In genomic region chr9:101432171-101432570, GRCh38 we compare ENCODE assay signal across 27 cellular contexts. TPM values are rescaled to one million over a fixed set of nuclear protein-coding genes. Genes with fewer than 3 reads are reported as not detected.
DNase-seq lines count a peak whose midpoint lies in the region; FAIRE-seq and TF ChIP-seq lines count a peak whose summit lies in the region.
"Had no signal": no experiment of that assay in that cellular context is flagged by ENCODE, and none has a peak within 500 bp of the region (broad histone marks: within the 10 kb centered on the region; RNA-seq: fewer than 3 reads in every experiment).

No MANE protein-coding gene starts in this region.

- H3K4me1 ChIP-seq in duodenal mucosa (ENCODE audit: control insufficient read depth in 1 of 2, insufficient read depth in 2 of 2, low read length in 2 of 2): peaks cover 5 to 33% of the 10 kb centered on the region in 2 donors
- H3K4me1 ChIP-seq in kidney (ENCODE audit: control insufficient read depth in 1 of 2, insufficient read depth in 1 of 2, low read depth in 1 of 2, low read length in 2 of 2): peaks cover 0 to 1% of the 10 kb centered on the region in 2 donors
- peaks cover 0 to 58% (median 29%) of the 10 kb centered on the region in 4 donors for H3K4me1 ChIP-seq in liver (ENCODE audit: control insufficient read depth in 4 of 4, insufficient read depth in 4 of 4, low read length in 3 of 4)
- H3K4me1 ChIP-seq in muscle layer of duodenum (ENCODE audit: control insufficient read depth in 1 of 2, insufficient read depth in 2 of 2, low read length in 2 of 2): no peaks in the 10 kb centered on the region
- H3K4me1 ChIP-seq: BE2C, BLaER1 had no signal

- H3K27me3 ChIP-seq in duodenal mucosa (ENCODE audit: control insufficient read depth in 1 of 2, insufficient read depth in 2 of 2, low read length in 2 of 2) (no peaks in the 10 kb centered on the region), liver (ENCODE audit: control insufficient read depth in 4 of 4, insufficient read depth in 4 of 4, low read length in 3 of 4) (no peaks in the 10 kb centered on the region), muscle layer of duodenum (ENCODE audit: low read depth, low read length) (no peaks in the 10 kb centered on the region)
- H3K27me3 ChIP-seq: BLaER1 had no signal

- FAIRE-seq in kidney (lab: Jason Lieb, UNC): no peak
- FAIRE-seq in HTR-8/SVneo (lab: Jason Lieb, UNC): no peak
- FAIRE-seq: A204.1, G401.6, GM12891, GM19239 had no signal

- DNase-seq in kidney (no peak), SKM-1 treated with dmso at 0.1 percent for 144 hours (lab: John Stamatoyannopoulos, UW; ENCODE audit: unreplicated experiment) (no peak), HTR-8/SVneo (ENCODE audit: insufficient read length, low spot score) (no peak), NCI-H187 treated with DMSO at 0.1 percent for 48 hours (lab: John Stamatoyannopoulos, UW) (no peak)
- DNase-seq in activated naive CD4-positive, alpha-beta T cell (lab: John Stamatoyannopoulos, UW): no peak
- DNase-seq: 8988T; ACHN; BE2C; C1 segment of cervical spinal cord; CD4-positive, alpha-beta memory T cell; CD4-positive, CD25-positive, alpha-beta regulatory T cell; CD8-positive, alpha-beta memory T cell; COR-L47; DMS 273 treated with DMSO at 0.1 percent for 48 hours; DMS79 treated with DMSO at 0.1 percent for 48 hours; GF-D8 had no signal

- H3K9me3 ChIP-seq in duodenal mucosa (ENCODE audit: control insufficient read depth in 1 of 2, low read length in 2 of 2) (no peaks in the 10 kb centered on the region), kidney (ENCODE audit: control insufficient read depth in 1 of 2, low read length in 2 of 2) (no peaks in the 10 kb centered on the region), liver (ENCODE audit: control insufficient read depth in 4 of 4, low read length in 3 of 4) (no peaks in the 10 kb centered on the region), muscle layer of duodenum (ENCODE audit: control insufficient read depth in 1 of 2, low read length in 2 of 2) (no peaks in the 10 kb centered on the region)
- H3K9me3 ChIP-seq: BE2C, BLaER1 had no signal

- H3K36me3 ChIP-seq in duodenal mucosa (ENCODE audit: control insufficient read depth in 1 of 2, insufficient read depth in 2 of 2, low read length in 2 of 2): peaks cover 38 to 39% of the 10 kb centered on the region in 2 donors
- H3K36me3 ChIP-seq in kidney (ENCODE audit: control insufficient read depth in 1 of 2, insufficient read depth in 2 of 2, low read length in 2 of 2): peaks cover 3 to 37% of the 10 kb centered on the region in 2 donors
- H3K36me3 ChIP-seq in liver (ENCODE audit: control insufficient read depth in 4 of 4, insufficient read depth in 3 of 4, low read depth in 1 of 4, low read length in 3 of 4): peaks cover 2 to 48% (median 26%) of the 10 kb centered on the region in 4 donors
- no peaks in the 10 kb centered on the region for H3K36me3 ChIP-seq in muscle layer of duodenum (ENCODE audit: control insufficient read depth in 1 of 2, insufficient read depth in 2 of 2, low read length in 2 of 2)
- H3K36me3 ChIP-seq: BE2C, BLaER1 had no signal

- H3K4me3 ChIP-seq in duodenal mucosa (ENCODE audit: low read depth in 1 of 2, low read length in 2 of 2) (peak overlapping the region; percentile 62 to 79), kidney (ENCODE audit: low read length in 2 of 2) (peak overlapping the region; percentile 74 to 81), liver (ENCODE audit: low read depth in 1 of 3, low read length in 3 of 3) (peak overlapping the region; percentile 41 to 88 (median 73)), muscle layer of duodenum (ENCODE audit: low read depth in 1 of 2, low read length in 2 of 2) (no peak overlapping the region)
- H3K4me3 ChIP-seq: BLaER1 had no signal

- TF ChIP-seq RAD21 in liver (IDR thresholded peaks at IDR 0.05): no peak

- intact Hi-C loops in kidney (cut with DNase I): no loop called here

- TF ChIP-seq CTCF in kidney (IDR thresholded peaks at IDR 0.05; ENCODE audit: borderline replicate concordance, extremely low read depth, insufficient read depth): no peak
- TF ChIP-seq CTCF in liver (IDR thresholded peaks at IDR 0.05; ENCODE audit: low read depth, low read length, missing input control): no peak

- H3K27ac ChIP-seq in duodenal mucosa (ENCODE audit: low read depth, low read length) (peak overlapping the region; percentile 11), kidney (ENCODE audit: low read depth in 2 of 2, low read length in 2 of 2) (peak overlapping the region in 1 of 2 donors; percentile 20), liver (ENCODE audit: low read depth in 1 of 2, low read length in 2 of 2) (peak overlapping the region; percentile 91 to 93), muscle layer of duodenum (ENCODE audit: low read length) (peak overlapping the region; percentile 14)
- H3K27ac ChIP-seq: BLaER1 had no signal

- peak overlapping the region in 1 of 2 donors; percentile 89 for H3K9ac ChIP-seq in duodenal mucosa (ENCODE audit: low read depth in 1 of 2, low read length in 2 of 2)
- peak overlapping the region in 1 of 2 donors; percentile 77 for H3K9ac ChIP-seq in kidney (ENCODE audit: low read length in 2 of 2)
- peak overlapping the region in 1 of 2 donors; percentile 100 for H3K9ac ChIP-seq in liver (ENCODE audit: low read depth in 1 of 2, low read length in 2 of 2)
- H3K9ac ChIP-seq: BLaER1 had no signal

TF ChIP-seq in liver, 16 proteins besides CTCF, POLR2A, EP300 and RAD21:
- no peak for TF ChIP-seq MAX (IDR thresholded peaks at IDR 0.05)
- peak; percentile 6 for TF ChIP-seq FOXA1 (IDR thresholded peaks at IDR 0.05)
- TF ChIP-seq RXRA (IDR thresholded peaks at IDR 0.05): no peak
- peak; percentile 9 to 42 for TF ChIP-seq HNF4A (conservative IDR thresholded peaks at IDR 0.05)
- TF ChIP-seq NR2F2 (IDR thresholded peaks at IDR 0.05): peak; percentile 30
- TF ChIP-seq REST (IDR thresholded peaks at IDR 0.05): no peak

RNA-seq across cellular contexts. Expression of gene ALDOB, which starts 3.4 kb away (rescaled TPM):
- total RNA-seq in kidney: 11.0 TPM
- polyA plus RNA-seq in kidney (ENCODE audit: insufficient read depth, low read depth, low replicate concordance): 4,265 TPM
- total RNA-seq in liver: 1,000 to 10,000 TPM in 1 of 2 donors, 100 to 1,000 TPM in 1; 527 to 1,744 TPM
- 1,000 to 10,000 TPM; 1,872 to 2,132 TPM for polyA plus RNA-seq in liver
- total RNA-seq: A673; CD4-positive, alpha-beta memory T cell; CD4-positive, CD25-positive, alpha-beta regulatory T cell; CD8-positive, alpha-beta memory T cell had no signal
- polyA plus RNA-seq: AG04450; CD14-positive monocyte; CD4-positive, alpha-beta memory T cell; CD4-positive, CD25-positive, alpha-beta regulatory T cell; CD8-positive, alpha-beta memory T cell had no signal

RNA-seq across cellular contexts. Expression of gene ZNF189, which starts 33.5 kb away (rescaled TPM):
- total RNA-seq in kidney (22.9 TPM), liver (10 to 100 TPM; 11.4 to 16.1 TPM)
- polyA plus RNA-seq in kidney (ENCODE audit: insufficient read depth, low read depth, low replicate concordance) (13.1 TPM), liver (1 to 10 TPM; 4.4 to 5.1 TPM)

RNA-seq across cellular contexts. Expression of gene MRPL50, which starts 33.8 kb away (rescaled TPM):
- total RNA-seq in kidney: 12.1 TPM
- 17.5 TPM for polyA plus RNA-seq in kidney (ENCODE audit: insufficient read depth, low read depth, low replicate concordance)
- 10 to 100 TPM in 1 of 2 donors, 1 to 10 TPM in 1; 9.0 to 11.9 TPM for total RNA-seq in liver
- polyA plus RNA-seq in liver: 10 to 100 TPM in 1 of 2 donors, 1 to 10 TPM in 1; 5.7 to 12.3 TPM

RNA-seq across cellular contexts. Expression of gene BAAT, which starts 47.4 kb away (rescaled TPM):
- total RNA-seq in kidney (0.09 TPM), liver (100 to 1,000 TPM in 1 of 2 donors, 10 to 100 TPM in 1; 31.9 to 167 TPM)
- polyA plus RNA-seq in kidney (ENCODE audit: insufficient read depth, low read depth, low replicate concordance) (0.15 TPM), liver (100 to 1,000 TPM; 136 to 275 TPM)
- total RNA-seq: CD8-positive, alpha-beta memory T cell had no signal
- polyA plus RNA-seq: AG04450, CD14-positive monocyte had no signal

Comparison
In these comparisons a context has a peak if more than half of its experiments do, and no peak if none do; other contexts are left out.
1. H3K4me3 ChIP-seq: peak in duodenal mucosa (2 of 2), kidney (2 of 2) and liver (3 of 3); none in muscle layer of duodenum (0 of 2).
2. RNA of gene ALDOB, which starts 3.4 kb away (total RNA-seq): 527 to 1,744 TPM in liver; 11.0 TPM in kidney (single experiment); every median in the first group is over 10 times any median in the second.